7 cellular contexts compared by ENCODE assay signal in the genomic region with DNA sequence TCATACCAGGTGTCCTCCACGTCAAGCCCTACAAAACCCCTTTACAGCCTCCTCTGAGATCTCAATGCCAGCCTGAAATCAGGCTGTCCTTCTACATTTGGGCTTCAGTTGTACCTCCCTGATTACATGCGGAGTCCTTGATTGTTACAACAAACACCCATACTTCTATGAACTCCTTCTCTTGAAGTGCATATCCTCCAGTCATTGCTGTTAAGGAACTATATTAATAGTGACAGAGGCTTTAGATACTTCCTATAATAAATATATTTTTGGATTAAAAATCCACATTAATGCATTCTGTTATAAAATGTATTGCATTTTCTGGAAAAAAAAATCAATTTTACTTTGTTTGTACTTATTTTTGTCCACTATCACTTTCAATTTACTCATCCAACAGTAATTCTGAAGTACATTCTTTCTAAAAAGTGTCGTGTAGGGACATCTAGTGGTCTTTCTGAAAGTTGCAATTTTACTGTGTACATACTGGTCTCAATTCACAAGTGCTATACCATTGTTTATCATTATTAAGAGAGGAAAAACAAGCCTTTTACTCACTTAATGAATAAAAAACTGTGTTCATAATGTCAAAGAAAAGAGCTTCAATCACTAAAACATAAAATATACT.
DNase-seq lines count a peak whose midpoint lies in the region; ATAC-seq and TF ChIP-seq lines count a peak whose summit lies in the region.

No MANE protein-coding gene starts in this region.

- H3K36me3 ChIP-seq in lower lobe of right lung (no peaks in the 10 kb centered on the region), H7 (replicated peaks; ENCODE audit: control insufficient read depth, insufficient read depth, low read length) (no peaks in the 10 kb centered on the region)

- ATAC-seq in GM21381 (IDR thresholded peaks at IDR 0.05; ENCODE audit: unreplicated experiment) = peak; percentile 94
- ATAC-seq in HG03558 (IDR thresholded peaks at IDR 0.05; ENCODE audit: extremely low read depth, unreplicated experiment) = peak; percentile 85
- peak; percentile 55 to 85 for ATAC-seq in lower lobe of right lung

- H3K27me3 ChIP-seq in lower lobe of right lung (ENCODE audit: low read depth) (no peaks in the 10 kb centered on the region), H7 (ENCODE audit: control insufficient read depth, insufficient read depth, low read length) (no peaks in the 10 kb centered on the region)

- peak; percentile 67 for TF ChIP-seq CTCF in lower lobe of right lung (IDR thresholded peaks at IDR 0.05)

- H3K4me3 ChIP-seq in lower lobe of right lung (no peak overlapping the region), H7 (ENCODE audit: insufficient read depth, low read depth, low read length) (no peak overlapping the region)

- no peaks in the 10 kb centered on the region for H3K4me1 ChIP-seq in lower lobe of right lung

- intact Hi-C loops in lower lobe of right lung (cut with DNase I) = no loop called here

- no peak overlapping the region for H3K27ac ChIP-seq in lower lobe of right lung

- H3K9me3 ChIP-seq in lower lobe of right lung = no peaks in the 10 kb centered on the region

- peak; percentile 50 for DNase-seq in GM03348 (ENCODE audit: low spot score)
- peak; percentile 34 to 64 for DNase-seq in NCI-H526 (lab: John Stamatoyannopoulos, UW)
- peak; percentile 62 for DNase-seq in cerebellar cortex (ENCODE audit: low spot score)
- no peak for DNase-seq in lower lobe of right lung
- DNase-seq in H7 = no peak

Comparison
In these comparisons a context has a peak if more than half of its experiments do, and no peak if none do; other contexts are left out.
1. DNase-seq: peak in GM03348 (single experiment), NCI-H526 (2 of 2) and cerebellar cortex (single experiment); none in lower lobe of right lung (single experiment) and H7 (single experiment).
2. Peak in every context shown above with its lines, with median percentiles within 50 percentile points of each other: ATAC-seq.